Comparison of ENCODE assay signal across 13 cellular contexts in genomic region chr2:26477126-26477910, GRCh38. TPM values are rescaled to one million over a fixed set of nuclear protein-coding genes. Genes with fewer than 3 reads are reported as not detected.
DNase-seq lines count a peak whose midpoint lies in the region; ATAC-seq and TF ChIP-seq lines count a peak whose summit lies in the region.
"Had no signal": no experiment of that assay in that cellular context is flagged by ENCODE, and none has a peak within 500 bp of the region (broad histone marks: within the 10 kb centered on the region; RNA-seq: fewer than 3 reads in every experiment).

No MANE protein-coding gene starts in this region.

- H3K27me3 Mint-ChIP-seq in activated CD4-positive, alpha-beta memory T cell treated with anti-CD3 and anti-CD28 coated beads for 36 hours = no peaks in the 10 kb centered on the region

- TF ChIP-seq POLR2A in GM18505 (IDR thresholded peaks at IDR 0.05; ENCODE audit: borderline replicate concordance, extremely low read depth, insufficient read depth, insufficient read length) = no peak

- intact Hi-C loops in activated CD4-positive, alpha-beta memory T cell treated with anti-CD3 and anti-CD28 coated beads for 36 hours (cut with micrococcal nuclease) = no loop called here

- no peaks in the 10 kb centered on the region for H3K9me3 Mint-ChIP-seq in activated CD4-positive, alpha-beta memory T cell treated with anti-CD3 and anti-CD28 coated beads for 36 hours

- no peak for ATAC-seq in HG03521 (IDR thresholded peaks at IDR 0.05; ENCODE audit: unreplicated experiment)
- ATAC-seq in GM18505 (IDR thresholded peaks at IDR 0.05; ENCODE audit: unreplicated experiment) = no peak
- ATAC-seq in GM21447 (IDR thresholded peaks at IDR 0.05; ENCODE audit: unreplicated experiment) = no peak

- POLR2A ChIA-PET in activated CD4-positive, alpha-beta memory T cell treated with anti-CD3 and anti-CD28 coated beads for 36 hours (lab: Charles Lee) = no interaction called here

- no peak overlapping the region for H3K27ac Mint-ChIP-seq in activated CD4-positive, alpha-beta memory T cell treated with anti-CD3 and anti-CD28 coated beads for 36 hours
- H3K27ac Mint-ChIP-seq: stimulated activated naive B cell treated with anti-CD40 and anti-IgM and Interleukin-4, amounts not matched to agents 10 μg/mL and 1 μg/mL and 100 μg/mL, for 72 hours had no signal

- DNase-seq in stimulated activated CD4-positive, alpha-beta T cell treated with anti-CD3 and anti-CD28 coated beads, Interleukin-15, amount 100 ng/mL, for 24 hours = peak; percentile 19
- no peak for DNase-seq in stimulated activated CD4-positive, alpha-beta T cell treated with anti-CD3 and anti-CD28 coated beads, Interleukin-4, amount 100 ng/mL, for 4 hours
- DNase-seq in activated CD4-positive, alpha-beta memory T cell treated with anti-CD3 and anti-CD28 coated beads for 36 hours = peak; percentile 48
- DNase-seq in iPS-NIHi11 (ENCODE audit: low spot score) (peak; percentile 52), germinal center (ENCODE audit: low spot score) (no peak)
- DNase-seq: KG1; NCI-H2081 treated with DMSO at 0.1 percent for 48 hours; stimulated activated naive B cell treated with anti-CD40 and anti-IgM and Interleukin-4, amounts not matched to agents 10 μg/mL and 1 μg/mL and 100 μg/mL, for 72 hours had no signal

- H3K4me3 Mint-ChIP-seq in activated CD4-positive, alpha-beta memory T cell treated with anti-CD3 and anti-CD28 coated beads for 36 hours = peak overlapping the region; percentile 6
- H3K4me3 Mint-ChIP-seq: stimulated activated naive B cell treated with anti-CD40 and anti-IgM and Interleukin-4, amounts not matched to agents 10 μg/mL and 1 μg/mL and 100 μg/mL, for 72 hours had no signal

- peaks cover 5% of the 10 kb centered on the region for H3K4me1 Mint-ChIP-seq in activated CD4-positive, alpha-beta memory T cell treated with anti-CD3 and anti-CD28 coated beads for 36 hours (ENCODE audit: low read depth)

- CTCF ChIA-PET in activated CD4-positive, alpha-beta memory T cell treated with anti-CD3 and anti-CD28 coated beads for 36 hours (lab: Charles Lee) = interaction anchor here (0.7 to 0.9 kb wide), 2 partner anchors 8 to 27 kb away, joined by 3 read pairs; no protein-coding TSS in a partner anchor

- no peaks in the 10 kb centered on the region for H3K36me3 Mint-ChIP-seq in activated CD4-positive, alpha-beta memory T cell treated with anti-CD3 and anti-CD28 coated beads for 36 hours
- H3K36me3 Mint-ChIP-seq: stimulated activated naive B cell treated with anti-CD40 and anti-IgM and Interleukin-4, amounts not matched to agents 10 μg/mL and 1 μg/mL and 100 μg/mL, for 72 hours had no signal

RNA-seq across cellular contexts. Expression of gene OTOF, which starts 0.6 kb away (rescaled TPM):
- 1 to 10 TPM; 1.6 to 1.9 TPM for total RNA-seq in activated CD4-positive, alpha-beta memory T cell treated with anti-CD3 and anti-CD28 coated beads for 36 hours
- total RNA-seq: cardiac muscle cell, epithelial cell of proximal tubule had no signal

Comparison
In these comparisons a context has a peak if more than half of its experiments do, and no peak if none do; other contexts are left out.
1. DNase-seq: peak in stimulated activated CD4-positive, alpha-beta T cell treated with anti-CD3 and anti-CD28 coated beads, Interleukin-15, amount 100 ng/mL, for 24 hours (single experiment), activated CD4-positive, alpha-beta memory T cell treated with anti-CD3 and anti-CD28 coated beads for 36 hours (single experiment) and iPS-NIHi11 (single experiment); none in stimulated activated CD4-positive, alpha-beta T cell treated with anti-CD3 and anti-CD28 coated beads, Interleukin-4, amount 100 ng/mL, for 4 hours (0 of 2) and germinal center (single experiment).